15 cellular contexts compared by ENCODE assay signal in the genomic region with DNA sequence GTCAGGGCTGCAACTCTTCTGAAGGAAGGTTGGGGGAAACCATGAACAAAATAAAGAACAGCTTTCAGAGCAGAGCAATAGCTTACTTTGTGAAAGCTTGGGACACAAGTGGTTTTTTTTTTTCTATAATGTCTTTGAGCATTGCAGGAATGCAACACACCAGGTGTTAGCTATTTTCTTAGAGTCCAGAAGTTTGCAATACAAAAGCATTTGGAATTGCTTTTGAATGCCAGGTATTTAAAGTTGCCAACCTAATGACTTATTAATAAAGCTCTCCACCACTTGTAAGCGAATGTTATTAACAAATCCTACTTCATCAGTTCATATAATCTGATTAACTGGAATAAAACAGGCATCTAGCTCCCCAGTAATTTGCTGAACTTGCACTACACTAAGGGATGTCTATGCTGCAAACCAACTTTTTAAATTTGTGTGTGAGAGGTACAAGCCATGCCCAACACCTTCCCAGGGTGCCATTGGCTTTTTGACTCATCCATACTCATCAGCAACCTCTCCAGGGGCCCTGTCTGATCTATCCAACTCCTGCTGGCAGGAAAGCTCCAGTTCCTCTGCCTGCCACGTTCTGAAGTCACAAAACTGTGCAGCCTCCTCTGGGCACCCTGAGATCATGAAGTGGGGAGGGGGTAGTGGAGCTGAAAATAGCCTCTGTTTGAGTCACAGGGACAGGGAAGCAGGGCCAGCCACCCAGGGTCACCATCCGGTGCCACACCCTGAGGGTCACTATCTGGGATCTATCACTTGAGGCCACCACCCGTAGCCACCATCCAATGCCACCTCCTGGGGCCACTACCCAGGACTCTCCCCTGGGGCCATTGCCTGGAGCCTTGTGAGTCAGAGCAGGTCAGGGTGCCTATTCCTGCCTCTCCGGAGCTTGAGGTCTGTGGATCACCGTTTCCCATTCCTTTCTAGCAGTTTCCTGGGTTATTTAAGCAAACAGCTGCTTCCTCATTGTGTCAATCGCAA.
DNase-seq lines count a peak whose midpoint lies in the region; ATAC-seq and TF ChIP-seq lines count a peak whose summit lies in the region.
"Had no signal": no experiment of that assay in that cellular context is flagged by ENCODE, and none has a peak within 500 bp of the region (broad histone marks: within the 10 kb centered on the region; RNA-seq: fewer than 3 reads in every experiment).

No MANE protein-coding gene starts in this region.

- intact Hi-C loops in MCF 10A (cut with micrococcal nuclease), result loop anchor here (5.0 kb wide), 1 partner anchor 105 kb away; no protein-coding TSS in a partner anchor
- intact Hi-C loops in breast epithelium (cut with DNase I; ENCODE audit: low total_unique reads), result no loop called here

- H3K9ac ChIP-seq in smooth muscle cell (ENCODE audit: low read depth), result no peak overlapping the region

- CTCF ChIA-PET in MCF 10A (lab: Yijun Ruan, JAX), result interaction anchor here (0.7 to 0.8 kb wide), 3 partner anchors 52 to 765 kb away, joined by 3 to 4 read pairs (median 3); no protein-coding TSS in a partner anchor

- H3K36me3 ChIP-seq in breast epithelium (no peaks in the 10 kb centered on the region), RWPE2 (ENCODE audit: low read depth) (no peaks in the 10 kb centered on the region), smooth muscle cell (ENCODE audit: low read depth) (no peaks in the 10 kb centered on the region)

- H3K4me3 Mint-ChIP-seq in MCF 10A (ENCODE audit: unreplicated experiment), result no peak overlapping the region
- H3K4me3 Mint-ChIP-seq: activated naive CD8-positive, alpha-beta T cell treated with anti-CD3 and anti-CD28 coated beads, Interleukin-2, amount 50 U/mL, for 24 hours; type B pancreatic cell had no signal

- no peaks in the 10 kb centered on the region for H3K27me3 ChIP-seq in breast epithelium
- no peaks in the 10 kb centered on the region for H3K27me3 ChIP-seq in RWPE2 (ENCODE audit: insufficient read depth, poor library complexity, severe bottlenecking)
- no peaks in the 10 kb centered on the region for H3K27me3 ChIP-seq in smooth muscle cell (ENCODE audit: low read depth)

- 60% methylated on average over 7 of the region's 7 CpGs for WGBS in smooth muscle cell (ENCODE audit: low lambda C conversion rate)

- H3F3A ChIP-seq in smooth muscle cell (ENCODE audit: low read depth), result no peaks in the 10 kb centered on the region

- DNase-seq in MCF 10A (ENCODE audit: unreplicated experiment), result peak; percentile 43
- no peak for DNase-seq in breast epithelium (ENCODE audit: low spot score in 2 of 2)
- no peak for DNase-seq in RWPE2 (ENCODE audit: low spot score)
- DNase-seq in foreskin fibroblast, result peak; percentile 21 to 53
- no peak for DNase-seq in smooth muscle cell (lab: John Stamatoyannopoulos, UW; ENCODE audit: unreplicated experiment)
- DNase-seq in HT-29 (ENCODE audit: low spot score), result no peak
- DNase-seq in activated CD4-positive, alpha-beta T cell treated with anti-CD3 and anti-CD28 coated beads for 1 hour, result no peak
- DNase-seq: activated CD4-positive, CD25-positive, alpha-beta regulatory T cell treated with anti-CD3 and anti-CD28 coated beads, Interleukin-2, amount 50 U/mL, for 72 hours; activated naive CD8-positive, alpha-beta T cell treated with anti-CD3 and anti-CD28 coated beads, Interleukin-2, amount 50 U/mL, for 24 hours; cortex of kidney; MV-4-11; psoas muscle; stimulated activated CD4-positive, alpha-beta T cell treated with anti-CD3 and anti-CD28 coated beads, Interleukin-2, amount 100 ng/mL, for 48 hours had no signal

- H3K36me3 Mint-ChIP-seq in MCF 10A (ENCODE audit: insufficient read depth, unreplicated experiment), result no peaks in the 10 kb centered on the region
- H3K36me3 Mint-ChIP-seq: type B pancreatic cell had no signal

- H3K27me3 Mint-ChIP-seq in MCF 10A (ENCODE audit: insufficient read depth, unreplicated experiment), result no peaks in the 10 kb centered on the region
- H3K27me3 Mint-ChIP-seq: type B pancreatic cell had no signal

- H3K79me2 ChIP-seq in smooth muscle cell (ENCODE audit: low read depth), result no peaks in the 10 kb centered on the region

- peak overlapping the region; percentile 43 for H3K27ac Mint-ChIP-seq in MCF 10A (ENCODE audit: low read depth, unreplicated experiment)
- H3K27ac Mint-ChIP-seq: activated naive CD8-positive, alpha-beta T cell treated with anti-CD3 and anti-CD28 coated beads, Interleukin-2, amount 50 U/mL, for 24 hours; type B pancreatic cell had no signal

- H3K4me2 ChIP-seq in smooth muscle cell, result no peak overlapping the region

- no peak for TF ChIP-seq POLR2A in breast epithelium (IDR thresholded peaks at IDR 0.05)

- no peaks in the 10 kb centered on the region for H4K20me1 ChIP-seq in smooth muscle cell (ENCODE audit: low read depth)

- no peak overlapping the region for H3K27ac ChIP-seq in breast epithelium
- H3K27ac ChIP-seq in RWPE2 (ENCODE audit: poor library complexity, severe bottlenecking), result peak overlapping the region; percentile 84
- H3K27ac ChIP-seq in smooth muscle cell (ENCODE audit: low read depth), result peak overlapping the region; percentile 75
- H3K27ac ChIP-seq: psoas muscle had no signal

- no peaks in the 10 kb centered on the region for H3K9me3 Mint-ChIP-seq in MCF 10A (ENCODE audit: unreplicated experiment)
- H3K9me3 Mint-ChIP-seq: activated naive CD8-positive, alpha-beta T cell treated with anti-CD3 and anti-CD28 coated beads, Interleukin-2, amount 50 U/mL, for 24 hours; type B pancreatic cell had no signal

- POLR2A ChIA-PET in MCF 10A (lab: Yijun Ruan, JAX), result interaction anchor here (1.1 to 2.0 kb wide), 8 partner anchors 8 to 241 kb away, joined by 3 to 7 read pairs (median 4); a partner anchor contains a TSS

- ATAC-seq in RWPE2 (ENCODE audit: low read depth) (0 out of 3 replicates have a peak, but pooled peaks have one; percentile 9), HG02610 (IDR thresholded peaks at IDR 0.05; ENCODE audit: unreplicated experiment) (no peak)
- ATAC-seq: activated naive CD8-positive, alpha-beta T cell treated with anti-CD3 and anti-CD28 coated beads, Interleukin-2, amount 50 U/mL, for 24 hours; psoas muscle had no signal

- H3K9me3 ChIP-seq in breast epithelium (no peaks in the 10 kb centered on the region), RWPE2 (ENCODE audit: severe bottlenecking) (no peaks in the 10 kb centered on the region), smooth muscle cell (replicated peaks; ENCODE audit: low read depth) (no peaks in the 10 kb centered on the region)
- H3K9me3 ChIP-seq: psoas muscle had no signal

- no TSS peak for BruUV-seq in MCF 10A (replicated peaks; lab: Mats Ljungman, UMichigan)

- TF ChIP-seq CTCF in MCF 10A (IDR thresholded peaks at IDR 0.05; ENCODE audit: unreplicated experiment), result no peak
- no peak for TF ChIP-seq CTCF in breast epithelium (IDR thresholded peaks at IDR 0.05)
- no peak for TF ChIP-seq CTCF in RWPE2 (IDR thresholded peaks at IDR 0.05; ENCODE audit: poor library complexity, severe bottlenecking)
- TF ChIP-seq CTCF in foreskin fibroblast (IDR thresholded peaks at IDR 0.05; ENCODE audit: low read depth, low read length), result no peak
- no peak for TF ChIP-seq CTCF in smooth muscle cell (IDR thresholded peaks at IDR 0.05; ENCODE audit: borderline replicate concordance, insufficient read depth, poor library complexity, severe bottlenecking)

- H3K4me3 ChIP-seq in breast epithelium, result no peak overlapping the region
- H3K4me3 ChIP-seq in RWPE2 (ENCODE audit: severe bottlenecking), result no peak overlapping the region
- no peak overlapping the region for H3K4me3 ChIP-seq in foreskin fibroblast (ENCODE audit: low read depth in 1 of 2, low read length in 2 of 2)
- no peak overlapping the region for H3K4me3 ChIP-seq in smooth muscle cell
- H3K4me3 ChIP-seq: psoas muscle had no signal

- no peaks in the 10 kb centered on the region for H3K4me1 ChIP-seq in breast epithelium
- H3K4me1 ChIP-seq in RWPE2 (ENCODE audit: insufficient read depth, poor library complexity, severe bottlenecking), result peaks cover 40% of the 10 kb centered on the region
- H3K4me1 ChIP-seq in smooth muscle cell (ENCODE audit: low read depth), result no peaks in the 10 kb centered on the region
- H3K4me1 ChIP-seq: psoas muscle had no signal

- H2AFZ ChIP-seq in smooth muscle cell (ENCODE audit: low read depth), result peak overlapping the region; percentile 38

- peaks cover 45% of the 10 kb centered on the region for H3K4me1 Mint-ChIP-seq in MCF 10A (ENCODE audit: insufficient read depth, unreplicated experiment)

Comparison
In these comparisons a context has a peak if more than half of its experiments do, and no peak if none do; other contexts are left out.
1. DNase-seq: peak in MCF 10A (single experiment) and foreskin fibroblast (2 of 2); none in breast epithelium (0 of 2), RWPE2 (single experiment), smooth muscle cell (single experiment), HT-29 (single experiment) and activated CD4-positive, alpha-beta T cell treated with anti-CD3 and anti-CD28 coated beads for 1 hour (single experiment).
2. H3K27ac ChIP-seq: peak in RWPE2 (single experiment) and smooth muscle cell (single experiment); none in breast epithelium (0 of 2).